Comparison of ENCODE assay signal across 8 cellular contexts in genomic region chr9:83707768-83708514, GRCh38.
DNase-seq lines count a peak whose midpoint lies in the region; ATAC-seq and TF ChIP-seq lines count a peak whose summit lies in the region.

Gene UBQLN1, minus strand, starts transcription at chr9:83707958. Its CDS starts 279 bp downstream, at chr9:83707679.

- peaks cover 34% of the 10 kb centered on the region for H3K4me1 Mint-ChIP-seq in central memory CD8-positive, alpha-beta T cell

- peak; percentile 57 for ATAC-seq in HG03378 (IDR thresholded peaks at IDR 0.05; ENCODE audit: unreplicated experiment)
- peak; percentile 75 to 80 for ATAC-seq in activated CD4-positive, CD25-positive, alpha-beta regulatory T cell treated with anti-CD3 and anti-CD28 coated beads, Interleukin-2, amount 50 U/mL, for 24 hours
- ATAC-seq in central memory CD8-positive, alpha-beta T cell (replicated peaks; ENCODE audit: extremely low read depth, poor library complexity, severe bottlenecking): peak; percentile 88

- H3K9me3 Mint-ChIP-seq in central memory CD8-positive, alpha-beta T cell: no peaks in the 10 kb centered on the region

- DNase-seq in AG20443 (ENCODE audit: low spot score) (peak; percentile 98), NCI-H446 treated with DMSO at 0.1 percent for 48 hours (lab: John Stamatoyannopoulos, UW) (peak; percentile 68), islet precursor cell (peak; percentile 92)
- peak; percentile 89 to 92 for DNase-seq in central memory CD8-positive, alpha-beta T cell (ENCODE audit: low spot score in 2 of 2)
- peak; percentile 88 for DNase-seq in stimulated activated CD4-positive, alpha-beta T cell treated with anti-CD3 and anti-CD28 coated beads, Interleukin-12 subunit alpha, Interleukin-12 subunit beta, amount 100 ng/mL, for 4 hours

- peak within 1 kb of the TSS; percentile 99 for H3K27ac Mint-ChIP-seq in central memory CD8-positive, alpha-beta T cell (ENCODE audit: low read depth)

- peak within 1 kb of the TSS; percentile 98 for H3K4me3 Mint-ChIP-seq in central memory CD8-positive, alpha-beta T cell

- H3K36me3 Mint-ChIP-seq in central memory CD8-positive, alpha-beta T cell (ENCODE audit: insufficient read depth): peaks cover 34% of the 10 kb centered on the region

- no peaks in the 10 kb centered on the region for H3K27me3 Mint-ChIP-seq in central memory CD8-positive, alpha-beta T cell

- peak; percentile 95 for TF ChIP-seq POLR2A in GM19099 (IDR thresholded peaks at IDR 0.05; ENCODE audit: extremely low read depth, insufficient read length, low read depth)

Comparison
In these comparisons a context has a peak if more than half of its experiments do, and no peak if none do; other contexts are left out.
1. Peak in every context shown above with its lines: DNase-seq and ATAC-seq.